39 cellular contexts compared by ENCODE assay signal in the genomic region with DNA sequence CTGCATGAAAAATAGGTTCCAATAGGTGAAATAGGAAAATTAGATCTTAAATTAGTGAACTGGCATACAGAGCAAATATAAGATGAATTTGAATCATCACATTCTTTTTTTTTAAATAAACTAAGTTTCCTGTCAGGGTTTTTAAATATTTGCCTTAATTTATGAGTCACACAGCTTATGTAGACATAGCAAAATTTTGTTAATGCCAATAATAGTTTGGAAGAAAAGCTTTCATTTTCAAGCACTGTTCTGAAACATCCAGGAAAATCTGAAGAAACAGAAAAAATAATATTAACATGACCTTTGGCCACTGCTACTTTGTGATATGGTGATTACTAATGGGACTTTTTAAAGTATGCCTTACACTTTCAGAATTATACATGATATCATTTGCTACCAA.
DNase-seq lines count a peak whose midpoint lies in the region; ATAC-seq, FAIRE-seq and TF ChIP-seq lines count a peak whose summit lies in the region.
"Had no signal": no experiment of that assay in that cellular context is flagged by ENCODE, and none has a peak within 500 bp of the region (broad histone marks: within the 10 kb centered on the region; RNA-seq: fewer than 3 reads in every experiment).

No MANE protein-coding gene starts in this region.

- H3K4me1 ChIP-seq in RWPE2 (ENCODE audit: insufficient read depth, poor library complexity, severe bottlenecking) (peaks cover 3% of the 10 kb centered on the region), endothelial cell of umbilical vein (ENCODE audit: control insufficient read depth, extremely low read depth, insufficient read depth, low read length) (peaks cover 27% of the 10 kb centered on the region), osteoblast (ENCODE audit: insufficient read depth, low read length) (peaks cover 35% of the 10 kb centered on the region)
- H3K4me1 ChIP-seq: breast epithelium, Caco-2, colonic mucosa, gastroesophageal sphincter, Peyer's patch, upper lobe of left lung had no signal

- peak; percentile 42; the same call in 2 of the 3 replicates for ATAC-seq in RWPE2 (ENCODE audit: low read depth)
- ATAC-seq: gastroesophageal sphincter; left colon; mucosa of descending colon; natural killer cell treated with Interleukin-12 subunit alpha and Interleukin-12 subunit beta and Interleukin-15 and Interleukin-18, amount 100 ng/mL, for 72 hours; stimulated activated effector memory CD8-positive, alpha-beta T cell treated with anti-CD3 and anti-CD28 coated beads, Interleukin-12 subunit alpha, Interleukin-12 subunit beta, amount 100 ng/mL, for 72 hours had no signal

- dilution Hi-C loops in endothelial cell of umbilical vein (cut with MboI; ENCODE audit: extremely low pct_ligation_motif_present, low sequenced_read_pairs), result no loop called here

- in situ Hi-C loops in GM13977 (cut with MboI; ENCODE audit: low pct_unique_long_range_greater_than_20kb, low sequenced_read_pairs, unreplicated experiment), result no loop called here

- H3K9me1 ChIP-seq in endothelial cell of umbilical vein (replicated peaks; ENCODE audit: control insufficient read depth, extremely low read depth, insufficient read depth, low read length), result no peaks in the 10 kb centered on the region

- POLR2A ChIA-PET in endothelial cell of umbilical vein (lab: Charles Lee), result no interaction called here

- intact Hi-C loops in endothelial cell of umbilical vein (cut with micrococcal nuclease), result loop anchor here (5.0 kb wide), 1 partner anchor 310 kb away; a partner anchor contains a TSS

- TF ChIP-seq CTCF in RWPE2 (IDR thresholded peaks at IDR 0.05; ENCODE audit: poor library complexity, severe bottlenecking), result no peak
- TF ChIP-seq CTCF in endothelial cell of umbilical vein (IDR thresholded peaks at IDR 0.05; ENCODE audit: extremely low read depth in 1 of 2, insufficient read depth in 1 of 2, low read depth in 1 of 2, low read length in 2 of 2), result no peak
- no peak for TF ChIP-seq CTCF in osteoblast (IDR thresholded peaks at IDR 0.05; ENCODE audit: extremely low read depth, low read depth, low read length)
- TF ChIP-seq CTCF in GM13977 (IDR thresholded peaks at IDR 0.05; ENCODE audit: extremely low read depth, insufficient read depth, missing control alignments), result no peak

- no peak overlapping the region for H3K9ac ChIP-seq in endothelial cell of umbilical vein (replicated peaks; ENCODE audit: extremely low read depth, insufficient read depth, low read length)

- H3K4me3 ChIP-seq in RWPE2 (ENCODE audit: severe bottlenecking) (no peak overlapping the region), endothelial cell of umbilical vein (replicated peaks in 1 of 3; ENCODE audit: insufficient read depth in 1 of 3, low read depth in 1 of 3, low read length in 3 of 3) (no peak overlapping the region), osteoblast (ENCODE audit: insufficient read depth, low read length) (no peak overlapping the region)
- H3K4me3 ChIP-seq: breast epithelium, colonic mucosa, gastroesophageal sphincter, mucosa of descending colon, Peyer's patch, upper lobe of left lung had no signal

- H3K4me2 ChIP-seq in endothelial cell of umbilical vein (ENCODE audit: insufficient read depth, low read length) (peak overlapping the region; percentile 44), osteoblast (ENCODE audit: insufficient read depth, low read length) (peak overlapping the region; percentile 42)

- H3K27me3 ChIP-seq in RWPE2 (ENCODE audit: insufficient read depth, poor library complexity, severe bottlenecking) (no peaks in the 10 kb centered on the region), endothelial cell of umbilical vein (ENCODE audit: control insufficient read depth in 2 of 2, insufficient read depth in 2 of 2, low read length in 2 of 2) (no peaks in the 10 kb centered on the region), osteoblast (ENCODE audit: insufficient read depth, low read length) (no peaks in the 10 kb centered on the region)
- H3K27me3 ChIP-seq: breast epithelium, colonic mucosa, gastroesophageal sphincter, Peyer's patch, upper lobe of left lung had no signal

- no TSS peak for BruUV-seq in endothelial cell of umbilical vein (replicated peaks; lab: Mats Ljungman, UMichigan)

- H3K27ac ChIP-seq in RWPE2 (ENCODE audit: poor library complexity, severe bottlenecking) (peak overlapping the region; percentile 27), endothelial cell of umbilical vein (ENCODE audit: insufficient read depth, low read depth, low read length) (no peak overlapping the region), osteoblast (ENCODE audit: low read depth, low read length) (peak overlapping the region; percentile 39), substantia nigra (ENCODE audit: low read depth, low read length, poor library complexity, severe bottlenecking) (no peak overlapping the region)
- H3K27ac ChIP-seq: breast epithelium, colonic mucosa, gastroesophageal sphincter, Peyer's patch, upper lobe of left lung had no signal

- no peaks in the 10 kb centered on the region for H3K9me3 ChIP-seq in RWPE2 (ENCODE audit: severe bottlenecking)
- H3K9me3 ChIP-seq in endothelial cell of umbilical vein (replicated peaks; ENCODE audit: control insufficient read depth, insufficient read depth, low read length), result no peaks in the 10 kb centered on the region
- H3K9me3 ChIP-seq in osteoblast (ENCODE audit: low read depth, low read length), result no peaks in the 10 kb centered on the region
- H3K9me3 ChIP-seq: breast epithelium, Caco-2, colonic mucosa, gastroesophageal sphincter, mucosa of descending colon, Peyer's patch, upper lobe of left lung had no signal

- TF ChIP-seq POLR2A in endothelial cell of umbilical vein (IDR thresholded peaks at IDR 0.05; ENCODE audit: low read depth, low read length), result no peak

- no peaks in the 10 kb centered on the region for H3K36me3 ChIP-seq in RWPE2 (ENCODE audit: low read depth)
- no peaks in the 10 kb centered on the region for H3K36me3 ChIP-seq in endothelial cell of umbilical vein (ENCODE audit: control insufficient read depth in 2 of 2, extremely low read depth in 1 of 2, insufficient read depth in 2 of 2, low read length in 2 of 2)
- H3K36me3 ChIP-seq in osteoblast (ENCODE audit: insufficient read depth, low read length), result peaks cover 8% of the 10 kb centered on the region
- H3K36me3 ChIP-seq: breast epithelium, colonic mucosa, gastroesophageal sphincter, Peyer's patch, upper lobe of left lung had no signal

- H3K79me2 ChIP-seq in endothelial cell of umbilical vein (ENCODE audit: control insufficient read depth, insufficient read depth, low read length), result no peaks in the 10 kb centered on the region
- H3K79me2 ChIP-seq in osteoblast (ENCODE audit: insufficient read depth, low read length), result no peaks in the 10 kb centered on the region

- peak; percentile 38 for FAIRE-seq in endothelial cell of umbilical vein (lab: Jason Lieb, UNC)
- FAIRE-seq: HTR-8/SVneo had no signal

- H4K20me1 ChIP-seq in endothelial cell of umbilical vein (replicated peaks; ENCODE audit: control insufficient read depth, extremely low read depth, insufficient read depth, low read length) (no peaks in the 10 kb centered on the region), osteoblast (ENCODE audit: insufficient read depth, low read length) (no peaks in the 10 kb centered on the region)

- CTCF ChIA-PET in endothelial cell of umbilical vein (lab: Charles Lee), result interaction anchor here (1.8 kb wide), 1 partner anchor 105 kb away, joined by 6 read pairs; no protein-coding TSS in a partner anchor

- peak; percentile 26 for DNase-seq in EL
- DNase-seq in RWPE2 (ENCODE audit: low spot score), result no peak
- DNase-seq in endothelial cell of umbilical vein (ENCODE audit: low read depth, low spot score), result peak; percentile 50
- DNase-seq in osteoblast (ENCODE audit: insufficient read length, low spot score, missing footprints), result no peak
- DNase-seq in substantia nigra (lab: John Stamatoyannopoulos, UW), result no peak
- no peak for DNase-seq in DMS114 treated with DMSO at 0.1 percent for 48 hours (lab: John Stamatoyannopoulos, UW; ENCODE audit: unreplicated experiment)
- DNase-seq in GM13977 (ENCODE audit: low spot score), result no peak
- no peak for DNase-seq in HT-29 (ENCODE audit: low spot score)
- DNase-seq: activated CD4-positive, alpha-beta memory T cell treated with anti-CD3 and anti-CD28 coated beads, Interleukin-2, amount 10 ng/mL, durations not matched to agents 7 days and 5 days; activated CD4-positive, alpha-beta T cell treated with anti-CD3 and anti-CD28 coated beads for 1 hour; activated CD8-positive, alpha-beta memory T cell treated with anti-CD3 and anti-CD28 coated beads, Interleukin-2, amount 50 U/mL, for 4 hours; activated naive CD4-positive, alpha-beta T cell treated with Interleukin-2 at 50 U/mL for 16 hours; Caco-2; colonic mucosa; effector memory CD4-positive, alpha-beta T cell; erythroblast; GF-D8; GOT3; HFFc6; hippocampal formation; KG1; left colon; MM.1S; mucosa of descending colon; NCI-H1105 treated with DMSO at 0.1 percent for 48 hours; NCI-H2029; NCI-H526 treated with DMSO at 0.1 percent for 48 hours; occipital lobe; Peyer's patch; SHP77 treated with DMSO at 0.1 percent for 48 hours; stimulated activated CD4-positive, alpha-beta T cell treated with anti-CD3 and anti-CD28 coated beads, Interleukin-15, amount 100 ng/mL, for 24 hours; stimulated activated CD4-positive, alpha-beta T cell treated with anti-CD3 and anti-CD28 coated beads, Interleukin-4, amount 100 ng/mL, for 4 hours; SW 1271; upper lobe of left lung had no signal

- H2AFZ ChIP-seq in endothelial cell of umbilical vein (ENCODE audit: low read depth, low read length), result no peak overlapping the region
- H2AFZ ChIP-seq in osteoblast (ENCODE audit: low read length), result no peak overlapping the region

TF ChIP-seq in endothelial cell of umbilical vein, 7 proteins besides CTCF, POLR2A, EP300 and RAD21:
- no peak for TF ChIP-seq MYC (IDR thresholded peaks at IDR 0.05; ENCODE audit: low read depth, low read length)
- no peak for TF ChIP-seq JUN (IDR thresholded peaks at IDR 0.05; ENCODE audit: borderline replicate concordance, insufficient read depth, insufficient read length, low read depth)
- peak; percentile 56 for TF ChIP-seq FOS (IDR thresholded peaks at IDR 0.05; ENCODE audit: borderline replicate concordance, insufficient read depth, low read length)

Comparison
In these comparisons a context has a peak if more than half of its experiments do, and no peak if none do; other contexts are left out.
1. DNase-seq: peak in EL (single experiment) and endothelial cell of umbilical vein (single experiment); none in RWPE2 (single experiment), osteoblast (single experiment), substantia nigra (0 of 49), DMS114 treated with DMSO at 0.1 percent for 48 hours (single experiment), GM13977 (single experiment) and HT-29 (single experiment).
2. H3K27ac ChIP-seq: peak in RWPE2 (single experiment) and osteoblast (single experiment); none in endothelial cell of umbilical vein (single experiment) and substantia nigra (single experiment).